18 cellular contexts compared by ENCODE assay signal in the genomic region with DNA sequence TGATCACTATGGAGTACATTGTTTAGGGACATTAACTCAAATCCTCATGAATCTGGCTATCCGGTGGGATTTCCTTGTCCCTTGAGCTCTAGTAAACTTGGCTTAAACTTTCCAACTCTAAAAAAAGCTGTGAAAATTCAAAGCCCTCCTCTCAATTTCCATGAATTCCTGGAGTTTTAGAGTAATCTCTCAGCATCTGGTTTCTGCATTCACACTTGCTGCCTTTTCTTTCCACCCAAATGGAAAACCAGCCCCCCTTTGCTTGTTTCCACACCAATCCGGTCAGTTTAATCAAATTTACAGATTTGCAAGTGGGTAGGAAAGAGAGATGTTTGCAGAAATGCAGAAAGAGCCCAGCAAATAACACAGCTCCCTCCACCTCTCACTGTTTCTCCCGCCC.
"Had no signal": no experiment of that assay in that cellular context is flagged by ENCODE, and none has a peak within 500 bp of the region (broad histone marks: within the 10 kb centered on the region; RNA-seq: fewer than 3 reads in every experiment).

No MANE protein-coding gene starts in this region.

- H3K9me3 ChIP-seq: esophagus muscularis mucosa, gastrocnemius medialis, heart right ventricle, left lung, lower lobe of right lung had no signal

- H3K4me3 ChIP-seq: coronary artery, dorsolateral prefrontal cortex, esophagus muscularis mucosa, gastrocnemius medialis, heart right ventricle, left lung, lower lobe of right lung had no signal

- H3K36me3 ChIP-seq: esophagus muscularis mucosa, gastrocnemius medialis, heart right ventricle, left lung, lower lobe of right lung had no signal

- H3K27me3 ChIP-seq: dorsolateral prefrontal cortex, esophagus muscularis mucosa, foreskin keratinocyte, gastrocnemius medialis, left lung had no signal

- H3K4me1 ChIP-seq: esophagus muscularis mucosa, gastrocnemius medialis, heart right ventricle, left lung, lower lobe of right lung had no signal

- DNase-seq: dermis blood vessel endothelial cell; dorsolateral prefrontal cortex; effector CD4-positive, alpha-beta T cell; effector memory CD4-positive, alpha-beta T cell; foreskin keratinocyte; gastrocnemius medialis; glutamatergic neuron; head of caudate nucleus; heart right ventricle; hippocampal formation; left cardiac atrium; left lung; left ventricle myocardium superior; lower lobe of right lung; mesenchymal stem cell; midbrain had no signal

- H3K27ac ChIP-seq: coronary artery, dorsolateral prefrontal cortex, esophagus muscularis mucosa, foreskin keratinocyte, gastrocnemius medialis, heart right ventricle, left lung, lower lobe of right lung had no signal
